In genomic region chr3:38560284-38560683, GRCh38 we compare ENCODE assay signal across 22 cellular contexts.
DNase-seq lines count a peak whose midpoint lies in the region; ATAC-seq, FAIRE-seq and TF ChIP-seq lines count a peak whose summit lies in the region.
"Had no signal": no experiment of that assay in that cellular context is flagged by ENCODE, and none has a peak within 500 bp of the region (broad histone marks: within the 10 kb centered on the region; RNA-seq: fewer than 3 reads in every experiment).

No MANE protein-coding gene starts in this region.

- peaks cover 2% of the 10 kb centered on the region; the same call in 1 of the 2 replicates for H4K20me1 ChIP-seq in HepG2 (ENCODE audit: insufficient read depth, low read length)
- H4K20me1 ChIP-seq in K562 (replicated peaks; ENCODE audit: control insufficient read depth, insufficient read depth, low read length): no peaks in the 10 kb centered on the region

- TF ChIP-seq CTCF in HepG2 (CRISPR knock-in tag; IDR thresholded peaks at IDR 0.05): no peak
- TF ChIP-seq CTCF in right lobe of liver (IDR thresholded peaks at IDR 0.05): no peak
- TF ChIP-seq CTCF in K562 (IDR thresholded peaks at IDR 0.05 in 2 of 3, conservative IDR thresholded peaks at IDR 0.05 in 1 of 3; ENCODE audit: insufficient read depth in 2 of 3, low read depth in 1 of 3, low read length in 3 of 3): peak in 2 of 3 experiments; percentile 14 to 50; a peak in 3 of 6 replicates
- no peak for TF ChIP-seq CTCF in lower lobe of right lung (IDR thresholded peaks at IDR 0.05)
- no peak for TF ChIP-seq CTCF in D721Med (IDR thresholded peaks at IDR 0.05; ENCODE audit: insufficient read depth, missing control alignments)

- H3K36me3 ChIP-seq in HepG2 (replicated peaks in 1 of 2; ENCODE audit: control insufficient read depth in 1 of 2, insufficient read depth in 2 of 2, low read length in 2 of 2) (no peaks in the 10 kb centered on the region), right lobe of liver (no peaks in the 10 kb centered on the region), K562 (ENCODE audit: control insufficient read depth, insufficient read depth, low read length) (no peaks in the 10 kb centered on the region), lower lobe of right lung (no peaks in the 10 kb centered on the region)
- H3K36me3 ChIP-seq: SJSA1 had no signal

- no peaks in the 10 kb centered on the region for H3K27me3 Mint-ChIP-seq in activated T-helper 2 cell treated with anti-CD3 and anti-CD28 coated beads, Interferon-gamma antibody, Interleukin-2, Interleukin-4, amounts not matched to agents 10 μg/mL and 5 μg/mL and 100 μg/mL, durations not matched to agents 14 hours and 24 hours and 36 hours (ENCODE audit: low read depth)

- FAIRE-seq in HepG2 (lab: Jason Lieb, UNC) (no peak), K562 (lab: Jason Lieb, UNC) (no peak), D721Med (lab: Jason Lieb, UNC) (no peak)
- FAIRE-seq: endothelial cell of umbilical vein, frontal cortex had no signal

- in situ Hi-C loops in HepG2 (cut with HindIII; ENCODE audit: extremely low pct_ligation_motif_present, low pct_unique_long_range_greater_than_20kb) (no loop called here), K562 (cut with MboI) (no loop called here)

- H3K4me3 ChIP-seq in HepG2 (replicated peaks in 1 of 3; ENCODE audit: insufficient read depth in 1 of 3, low read depth in 2 of 3, low read length in 3 of 3): no peak overlapping the region
- H3K4me3 ChIP-seq in right lobe of liver: no peak overlapping the region
- no peak overlapping the region for H3K4me3 ChIP-seq in K562
- no peak overlapping the region for H3K4me3 ChIP-seq in lower lobe of right lung
- H3K4me3 ChIP-seq: psoas muscle, SJSA1 had no signal

- H3K27ac ChIP-seq in HepG2 (ENCODE audit: extremely low read length, insufficient read depth, low read length) (no peak overlapping the region), right lobe of liver (no peak overlapping the region), K562 (ENCODE audit: extremely low read depth, low read depth, low read length) (no peak overlapping the region), lower lobe of right lung (no peak overlapping the region)
- H3K27ac ChIP-seq: psoas muscle, SJSA1 had no signal

- TF ChIP-seq RAD21 in HepG2 (CRISPR knock-in tag; IDR thresholded peaks at IDR 0.05) (no peak), K562 (CRISPR knock-in tag; conservative IDR thresholded peaks at IDR 0.05 in 1 of 2, IDR thresholded peaks at IDR 0.05 in 1 of 2) (no peak)

- H3K9me1 ChIP-seq in K562 (ENCODE audit: control insufficient read depth, insufficient read depth, low read length): no peaks in the 10 kb centered on the region

- H3K79me2 ChIP-seq in HepG2 (ENCODE audit: insufficient read depth, low read length) (no peaks in the 10 kb centered on the region), K562 (ENCODE audit: control insufficient read depth, insufficient read depth, low read length) (no peaks in the 10 kb centered on the region)

- TF ChIP-seq POLR2A in HepG2 (IDR thresholded peaks at IDR 0.05; ENCODE audit: insufficient read depth in 1 of 2, low read depth in 2 of 2, low read length in 2 of 2) (no peak), right lobe of liver (IDR thresholded peaks at IDR 0.05) (no peak), K562 (conservative IDR thresholded peaks at IDR 0.05) (no peak)

- no peaks in the 10 kb centered on the region for H3K4me1 Mint-ChIP-seq in activated T-helper 2 cell treated with anti-CD3 and anti-CD28 coated beads, Interferon-gamma antibody, Interleukin-2, Interleukin-4, amounts not matched to agents 10 μg/mL and 5 μg/mL and 100 μg/mL, durations not matched to agents 14 hours and 24 hours and 36 hours (ENCODE audit: low read depth)
- H3K4me1 Mint-ChIP-seq: brain; CD4-positive, CD25-positive, alpha-beta regulatory T cell had no signal

- 50% methylated on average over 2 of the region's 6 CpGs for WGBS in HepG2 (ENCODE audit: low lambda C conversion rate)
- WGBS in right lobe of liver (ENCODE audit: insufficient coverage, low coverage, low lambda C conversion rate, missing lambda C conversion rate): 84% methylated on average over 6 of the region's 6 CpGs
- 1% methylated on average over 6 of the region's 6 CpGs for WGBS in K562 (ENCODE audit: insufficient coverage, low coverage, missing lambda C conversion rate)

- BruUV-seq in HepG2 (replicated peaks; lab: Mats Ljungman, UMichigan): no TSS peak
- no TSS peak for BruUV-seq in K562 (replicated peaks; lab: Mats Ljungman, UMichigan)

- H2AFZ ChIP-seq in HepG2 (ENCODE audit: low read length) (no peak overlapping the region), K562 (ENCODE audit: low read depth, low read length) (no peak overlapping the region)

- H3K27me3 ChIP-seq in HepG2 (ENCODE audit: control insufficient read depth in 1 of 2, insufficient read depth in 2 of 2, low read length in 2 of 2): peaks cover 1 to 19% of the 10 kb centered on the region in 2 experiments; a peak in 1 of 5 replicates
- no peaks in the 10 kb centered on the region for H3K27me3 ChIP-seq in right lobe of liver
- H3K27me3 ChIP-seq in K562 (ENCODE audit: control insufficient read depth in 2 of 2, insufficient read depth in 2 of 2, low read length in 2 of 2): peaks cover 7 to 40% of the 10 kb centered on the region in 2 experiments; a peak in 4 of 5 replicates
- H3K27me3 ChIP-seq in lower lobe of right lung (ENCODE audit: low read depth): no peaks in the 10 kb centered on the region
- H3K27me3 ChIP-seq: SJSA1 had no signal

- no peak overlapping the region for H3K27ac Mint-ChIP-seq in activated T-helper 2 cell treated with anti-CD3 and anti-CD28 coated beads, Interferon-gamma antibody, Interleukin-2, Interleukin-4, amounts not matched to agents 10 μg/mL and 5 μg/mL and 100 μg/mL, durations not matched to agents 14 hours and 24 hours and 36 hours
- H3K27ac Mint-ChIP-seq: activated T-cell treated with anti-CD3 and anti-CD28 coated beads, Interleukin-2, amount 50 U/mL, for 72 hours; brain; CD4-positive, CD25-positive, alpha-beta regulatory T cell; T-helper 1 cell treated with Interleukin-12 subunit alpha and Interleukin-12 subunit beta and Interleukin-4 antibody, amounts not matched to agents 30 μg/mL and 1 μg/mL, for 36 hours had no signal

- POLR2A ChIA-PET in HepG2 (lab: Yijun Ruan, JAX): no interaction called here
- POLR2A ChIA-PET in K562 (lab: Yijun Ruan, JAX): interaction anchor here (0.5 to 2.1 kb wide), 3 partner anchors 9 to 507 kb away, joined by 3 to 6 read pairs (median 3); no protein-coding TSS in a partner anchor

- H3K4me1 ChIP-seq in HepG2 (ENCODE audit: insufficient read depth, low read length) (no peaks in the 10 kb centered on the region), right lobe of liver (no peaks in the 10 kb centered on the region), K562 (replicated peaks in 1 of 2; ENCODE audit: control insufficient read depth in 2 of 2, insufficient read depth in 2 of 2, low read length in 2 of 2) (no peaks in the 10 kb centered on the region), lower lobe of right lung (no peaks in the 10 kb centered on the region)
- H3K4me1 ChIP-seq: psoas muscle, SJSA1 had no signal

- H3K9ac ChIP-seq in HepG2 (ENCODE audit: insufficient read depth, low read depth, low read length) (no peak overlapping the region), K562 (ENCODE audit: insufficient read depth in 1 of 2, low read depth in 2 of 2, low read length in 2 of 2) (no peak overlapping the region)

- CTCF ChIA-PET in HepG2 (lab: Yijun Ruan, JAX; ENCODE audit: low intra/inter-chr PET ratio, low total read pairs) (no interaction called here), K562 (lab: Yijun Ruan, JAX; ENCODE audit: low intra/inter-chr PET ratio) (no interaction called here)

- no peak for DNase-seq in HepG2 (ENCODE audit: low spot score)
- no peak for DNase-seq in right lobe of liver
- no peak for DNase-seq in K562 (ENCODE audit: extremely low read depth in 1 of 4, low spot score in 3 of 4)
- peak; percentile 9 for DNase-seq in lower lobe of right lung
- DNase-seq in SHP77 treated with DMSO at 0.1 percent for 48 hours (lab: John Stamatoyannopoulos, UW): no peak
- no peak for DNase-seq in D721Med (ENCODE audit: insufficient read length, low spot score)
- no peak for DNase-seq in NCI-H510A treated with DMSO at 0.1 percent for 48 hours (lab: John Stamatoyannopoulos, UW)
- DNase-seq in activated T-helper 2 cell treated with anti-CD3 and anti-CD28 coated beads, Interferon-gamma antibody, Interleukin-2, Interleukin-4, amounts not matched to agents 10 μg/mL and 5 μg/mL and 100 μg/mL, durations not matched to agents 14 hours and 24 hours and 36 hours (ENCODE audit: low spot score): no peak
- DNase-seq: activated T-cell treated with anti-CD3 and anti-CD28 coated beads, Interleukin-2, amount 50 U/mL, for 72 hours; CD4-positive, CD25-positive, alpha-beta regulatory T cell; DMS53; midbrain; NCI-H1417 treated with DMSO at 0.1 percent for 48 hours; NCI-H526; stimulated activated CD8-positive, alpha-beta memory T cell treated with anti-CD3 and anti-CD28 coated beads, Interleukin-4, amount 100 ng/mL, for 48 hours; substantia nigra had no signal

- ATAC-seq in HepG2 (peak; percentile 68), right lobe of liver (no peak), K562 (peak; percentile 77), lower lobe of right lung (no peak)
- ATAC-seq: activated T-cell treated with anti-CD3 and anti-CD28 coated beads, Interleukin-2, amount 50 U/mL, for 72 hours had no signal

- H3K4me3 Mint-ChIP-seq in activated T-helper 2 cell treated with anti-CD3 and anti-CD28 coated beads, Interferon-gamma antibody, Interleukin-2, Interleukin-4, amounts not matched to agents 10 μg/mL and 5 μg/mL and 100 μg/mL, durations not matched to agents 14 hours and 24 hours and 36 hours (ENCODE audit: low read depth): no peak overlapping the region
- H3K4me3 Mint-ChIP-seq: activated T-cell treated with anti-CD3 and anti-CD28 coated beads, Interleukin-2, amount 50 U/mL, for 72 hours; brain; CD4-positive, CD25-positive, alpha-beta regulatory T cell; T-helper 1 cell treated with Interleukin-12 subunit alpha and Interleukin-12 subunit beta and Interleukin-4 antibody, amounts not matched to agents 30 μg/mL and 1 μg/mL, for 36 hours had no signal

- TF ChIP-seq EP300 in HepG2 (IDR thresholded peaks at IDR 0.05; ENCODE audit: low read depth in 2 of 2, low read length in 2 of 2) (no peak), HepG2 (CRISPR knock-in tag; IDR thresholded peaks at IDR 0.05; ENCODE audit: borderline replicate concordance) (no peak), K562 (IDR thresholded peaks at IDR 0.05; ENCODE audit: low read length) (no peak)

- intact Hi-C loops in HepG2 (cut with micrococcal nuclease; ENCODE audit: unreplicated experiment): no loop called here
- intact Hi-C loops in right lobe of liver (cut with DNase I): no loop called here
- intact Hi-C loops in K562 (cut with micrococcal nuclease): no loop called here
- intact Hi-C loops in lower lobe of right lung (cut with DNase I): no loop called here
- intact Hi-C loops in activated T-helper 2 cell treated with anti-CD3 and anti-CD28 coated beads, Interferon-gamma antibody, Interleukin-2, Interleukin-4, amounts not matched to agents 10 μg/mL and 5 μg/mL and 100 μg/mL, durations not matched to agents 14 hours and 24 hours and 36 hours (cut with micrococcal nuclease): no loop called here

- H3K4me2 ChIP-seq in HepG2 (ENCODE audit: low read depth, low read length) (no peak overlapping the region), K562 (ENCODE audit: insufficient read depth, low read length) (no peak overlapping the region)

- no peaks in the 10 kb centered on the region for H3K9me3 Mint-ChIP-seq in activated T-helper 2 cell treated with anti-CD3 and anti-CD28 coated beads, Interferon-gamma antibody, Interleukin-2, Interleukin-4, amounts not matched to agents 10 μg/mL and 5 μg/mL and 100 μg/mL, durations not matched to agents 14 hours and 24 hours and 36 hours
- H3K9me3 Mint-ChIP-seq: activated T-cell treated with anti-CD3 and anti-CD28 coated beads, Interleukin-2, amount 50 U/mL, for 72 hours; T-helper 1 cell treated with Interleukin-12 subunit alpha and Interleukin-12 subunit beta and Interleukin-4 antibody, amounts not matched to agents 30 μg/mL and 1 μg/mL, for 36 hours had no signal

- H3K9me3 ChIP-seq in HepG2 (ENCODE audit: low read length): no peaks in the 10 kb centered on the region
- H3K9me3 ChIP-seq in right lobe of liver: no peaks in the 10 kb centered on the region
- H3K9me3 ChIP-seq in K562 (replicated peaks; ENCODE audit: control insufficient read depth, insufficient read depth, low read depth, low read length): no peaks in the 10 kb centered on the region
- no peaks in the 10 kb centered on the region for H3K9me3 ChIP-seq in lower lobe of right lung
- H3K9me3 ChIP-seq: psoas muscle, SJSA1 had no signal

- no peaks in the 10 kb centered on the region for H3K36me3 Mint-ChIP-seq in activated T-helper 2 cell treated with anti-CD3 and anti-CD28 coated beads, Interferon-gamma antibody, Interleukin-2, Interleukin-4, amounts not matched to agents 10 μg/mL and 5 μg/mL and 100 μg/mL, durations not matched to agents 14 hours and 24 hours and 36 hours (ENCODE audit: low read depth)
- H3K36me3 Mint-ChIP-seq: CD4-positive, CD25-positive, alpha-beta regulatory T cell had no signal

Comparison
In these comparisons a context has a peak if more than half of its experiments do, and no peak if none do; other contexts are left out.
1. ATAC-seq: peak in HepG2 (single experiment) and K562 (single experiment); none in right lobe of liver (0 of 4) and lower lobe of right lung (0 of 2).
2. CTCF ChIP-seq: peak in K562 (2 of 3); none in HepG2 (single experiment), right lobe of liver (0 of 4), lower lobe of right lung (single experiment) and D721Med (single experiment).
3. Of the 241 proteins assayed by ChIP-seq in both HepG2 and K562: peak only in HepG2: none; only in K562: CTCF; in both: none; in neither: 240.